14 cellular contexts compared by ENCODE assay signal in genomic region chr2:155546715-155547555, GRCh38.
DNase-seq lines count a peak whose midpoint lies in the region; ATAC-seq and TF ChIP-seq lines count a peak whose summit lies in the region.
"Had no signal": no experiment of that assay in that cellular context is flagged by ENCODE, and none has a peak within 500 bp of the region (broad histone marks: within the 10 kb centered on the region; RNA-seq: fewer than 3 reads in every experiment).

No MANE protein-coding gene starts in this region.

- intact Hi-C loops in heart left ventricle (cut with DNase I) (no loop called here), left ventricle myocardium superior (cut with micrococcal nuclease) (no loop called here)

- 61 to 78% (median 73%) methylated on average over 11 of the region's 11 CpGs for WGBS in heart left ventricle, 4 donors
- 63 to 66% methylated on average over 11 of the region's 11 CpGs for WGBS in tibial nerve, 2 donors

- no peaks in the 10 kb centered on the region for H3K36me3 ChIP-seq in heart left ventricle
- H3K36me3 ChIP-seq in tibial nerve: no peaks in the 10 kb centered on the region
- H3K36me3 ChIP-seq: neutrophil had no signal

- no peak for TF ChIP-seq EP300 in tibial nerve (IDR thresholded peaks at IDR 0.05)

- no peak for ATAC-seq in heart left ventricle
- ATAC-seq in left ventricle myocardium superior: no peak
- ATAC-seq in GM21786 (IDR thresholded peaks at IDR 0.05; ENCODE audit: unreplicated experiment): no peak
- no peak for ATAC-seq in HG02981 (IDR thresholded peaks at IDR 0.05; ENCODE audit: unreplicated experiment)
- ATAC-seq: activated T-helper 17 cell treated with anti-CD3 and anti-CD28 coated beads, Interleukin-2, amount 50 U/mL, for 72 hours; stimulated activated naive CD8-positive, alpha-beta T cell treated with anti-CD3 and anti-CD28 coated beads, Interleukin-15, amount 100 ng/mL, for 72 hours had no signal

- DNase-seq in heart left ventricle (no peak), left ventricle myocardium superior (no peak), RPMI7951 (ENCODE audit: low read depth) (peak; percentile 32), fibroblast of villous mesenchyme (ENCODE audit: low read depth) (peak; percentile 13), tibial nerve (ENCODE audit: low spot score in 2 of 2) (no peak), HuH-7.5 (ENCODE audit: low spot score) (no peak)
- DNase-seq: activated CD4-positive, CD25-positive, alpha-beta regulatory T cell treated with anti-CD3 and anti-CD28 coated beads, Interleukin-2, amount 50 U/mL, for 72 hours; cerebellar nuclear complex; NCI-H345; stimulated activated naive CD8-positive, alpha-beta T cell treated with anti-CD3 and anti-CD28 coated beads, Interleukin-15, amount 100 ng/mL, for 72 hours had no signal

- H3K27ac ChIP-seq in heart left ventricle (no peak overlapping the region), tibial nerve (no peak overlapping the region)
- H3K27ac ChIP-seq: neutrophil had no signal

- TF ChIP-seq CTCF in heart left ventricle (IDR thresholded peaks at IDR 0.05): no peak
- TF ChIP-seq CTCF in fibroblast of villous mesenchyme (IDR thresholded peaks at IDR 0.05; ENCODE audit: insufficient read depth, low read depth, low read length): no peak
- no peak for TF ChIP-seq CTCF in tibial nerve (IDR thresholded peaks at IDR 0.05)

- H3K4me3 ChIP-seq in heart left ventricle (peak overlapping the region in 9 of 12 donors; percentile 11 to 50 (median 35)), fibroblast of villous mesenchyme (ENCODE audit: low read depth, low read length) (peak overlapping the region; percentile 44), tibial nerve (peak overlapping the region in 3 of 4 donors; percentile 8 to 34 (median 20))

- TF ChIP-seq POLR2A in heart left ventricle (IDR thresholded peaks at IDR 0.05) (no peak), tibial nerve (IDR thresholded peaks at IDR 0.05) (no peak)

- H3K4me1 ChIP-seq in heart left ventricle: no peaks in the 10 kb centered on the region
- no peaks in the 10 kb centered on the region for H3K4me1 ChIP-seq in tibial nerve

- H3K9me3 ChIP-seq in heart left ventricle (no peaks in the 10 kb centered on the region), tibial nerve (no peaks in the 10 kb centered on the region)
- H3K9me3 ChIP-seq: neutrophil had no signal

- H3K27me3 ChIP-seq in heart left ventricle: no peaks in the 10 kb centered on the region
- no peaks in the 10 kb centered on the region for H3K27me3 ChIP-seq in tibial nerve
- H3K27me3 ChIP-seq: neutrophil had no signal

Comparison
In these comparisons a context has a peak if more than half of its experiments do, and no peak if none do; other contexts are left out.
1. DNase-seq: peak in RPMI7951 (single experiment) and fibroblast of villous mesenchyme (single experiment); none in heart left ventricle (0 of 5), left ventricle myocardium superior (single experiment), tibial nerve (0 of 2) and HuH-7.5 (single experiment).
2. Peak in every context shown above with its lines, with median percentiles within 50 percentile points of each other: H3K4me3 ChIP-seq.